1 cellular context compared by ENCODE assay signal in the genomic region with DNA sequence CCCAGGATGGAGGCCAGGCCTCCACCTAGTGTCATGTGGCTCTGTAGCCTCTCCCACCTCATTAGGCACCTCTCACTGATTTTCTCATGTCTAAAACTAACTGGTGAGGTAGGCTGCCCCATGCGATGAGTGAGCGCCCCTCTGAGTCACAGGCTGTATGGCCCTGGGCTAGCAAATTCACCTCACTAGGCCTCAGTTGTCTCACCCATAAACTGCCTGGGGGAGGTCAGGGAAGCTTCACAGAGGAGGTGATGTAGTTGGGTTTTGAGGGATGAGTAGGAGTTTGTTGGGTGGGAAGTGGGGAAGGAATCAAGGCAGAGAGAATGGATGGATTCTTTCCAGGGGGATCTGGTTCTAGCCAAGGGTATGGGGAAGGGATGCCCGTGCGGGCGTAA.
TF ChIP-seq lines count a peak whose summit lies in the region.

No MANE protein-coding gene starts in this region.

TF ChIP-seq in A549, 52 proteins besides CTCF, POLR2A, EP300 and RAD21:
- TF ChIP-seq, protein P1, sequence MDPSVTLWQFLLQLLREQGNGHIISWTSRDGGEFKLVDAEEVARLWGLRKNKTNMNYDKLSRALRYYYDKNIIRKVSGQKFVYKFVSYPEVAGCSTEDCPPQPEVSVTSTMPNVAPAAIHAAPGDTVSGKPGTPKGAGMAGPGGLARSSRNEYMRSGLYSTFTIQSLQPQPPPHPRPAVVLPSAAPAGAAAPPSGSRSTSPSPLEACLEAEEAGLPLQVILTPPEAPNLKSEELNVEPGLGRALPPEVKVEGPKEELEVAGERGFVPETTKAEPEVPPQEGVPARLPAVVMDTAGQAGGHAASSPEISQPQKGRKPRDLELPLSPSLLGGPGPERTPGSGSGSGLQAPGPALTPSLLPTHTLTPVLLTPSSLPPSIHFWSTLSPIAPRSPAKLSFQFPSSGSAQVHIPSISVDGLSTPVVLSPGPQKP (IDR thresholded peaks at IDR 0.05; ENCODE audit: low read depth, low read length): no peak
- TF ChIP-seq ZFP36 (IDR thresholded peaks at IDR 0.05; ENCODE audit: borderline replicate concordance, partially characterized antibody): peak; percentile 57
